Comparison of ENCODE assay signal across 30 cellular contexts in the genomic region with DNA sequence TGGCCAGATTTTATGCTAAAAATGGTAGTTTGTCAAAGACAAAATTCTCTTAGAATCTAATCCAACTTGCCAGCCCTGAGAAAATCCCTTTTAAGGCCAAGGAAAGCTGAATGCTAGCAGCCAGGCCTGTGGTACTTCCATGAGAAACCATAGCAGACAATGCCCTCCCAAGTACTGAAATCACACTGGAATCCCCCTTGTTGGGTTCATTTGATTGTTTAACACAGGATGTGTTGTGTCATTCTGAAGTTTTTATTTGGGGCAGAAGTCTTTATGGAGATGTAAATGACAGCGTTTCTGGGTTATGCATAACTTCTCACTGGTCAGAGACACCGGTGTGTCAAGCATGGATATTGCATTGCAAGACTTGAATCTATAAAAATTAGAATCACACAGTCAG. TPM values are rescaled to one million over a fixed set of nuclear protein-coding genes. Genes with fewer than 3 reads are reported as not detected.
DNase-seq lines count a peak whose midpoint lies in the region; ATAC-seq, FAIRE-seq and TF ChIP-seq lines count a peak whose summit lies in the region.
"Had no signal": no experiment of that assay in that cellular context is flagged by ENCODE, and none has a peak within 500 bp of the region (broad histone marks: within the 10 kb centered on the region; RNA-seq: fewer than 3 reads in every experiment).

No MANE protein-coding gene starts in this region.

- no peak overlapping the region for H3K9ac ChIP-seq in GM12878 (ENCODE audit: control insufficient read depth, insufficient read depth, low read length)
- H3K9ac ChIP-seq: KMS-11 had no signal

- H2AFZ ChIP-seq in GM12878 (ENCODE audit: control insufficient read depth, low read depth, low read length): no peak overlapping the region
- H2AFZ ChIP-seq: hepatocyte had no signal

- no peak for TF ChIP-seq RAD21 in GM12878 (IDR thresholded peaks at IDR 0.05; ENCODE audit: insufficient read depth, low read depth, low read length)

- CTCF ChIA-PET in activated CD8-positive, alpha-beta T cell treated with anti-CD3 and anti-CD28 coated beads for 36 hours (lab: Charles Lee): interaction anchor here (0.8 to 1.2 kb wide), 2 partner anchors 9 to 155 kb away, joined by 3 to 4 read pairs; no protein-coding TSS in a partner anchor
- CTCF ChIA-PET in activated CD8-positive, alpha-beta T cell treated with anti-CD3 and anti-CD28 coated beads, Interleukin-2, amount 10 ng/mL, durations not matched to agents 7 days and 5 days (lab: Charles Lee): no interaction called here
- CTCF ChIA-PET in GM12878 (lab: Yijun Ruan, JAX): interaction anchor here (1.1 to 1.4 kb wide), 2 partner anchors 9 to 39 kb away, joined by 3 to 6 read pairs; no protein-coding TSS in a partner anchor

- WGBS in GM12878 (ENCODE audit: insufficient coverage, insufficient replicate concordance, low lambda C conversion rate, missing lambda C conversion rate): 12% methylated on average over 2 of the region's 2 CpGs

- intact Hi-C loops in activated CD8-positive, alpha-beta T cell treated with anti-CD3 and anti-CD28 coated beads for 36 hours (cut with micrococcal nuclease): no loop called here
- intact Hi-C loops in GM12878 (cut with micrococcal nuclease; ENCODE audit: unreplicated experiment): no loop called here

- peaks cover 23% of the 10 kb centered on the region for H3K4me1 ChIP-seq in GM12878 (ENCODE audit: control insufficient read depth, insufficient read depth, low read length)
- H3K4me1 ChIP-seq: upper lobe of right lung had no signal

- H3K36me3 Mint-ChIP-seq in activated CD8-positive, alpha-beta T cell treated with anti-CD3 and anti-CD28 coated beads for 36 hours (ENCODE audit: low read depth): peaks cover 26% of the 10 kb centered on the region
- peaks cover 48% of the 10 kb centered on the region for H3K36me3 Mint-ChIP-seq in activated CD8-positive, alpha-beta T cell treated with anti-CD3 and anti-CD28 coated beads, Interleukin-2, amount 10 ng/mL, durations not matched to agents 7 days and 5 days (ENCODE audit: low read depth)
- H3K36me3 Mint-ChIP-seq in nephron (ENCODE audit: low read depth): peaks cover 45% of the 10 kb centered on the region

- RAD21 ChIA-PET in GM12878 (lab: Charles Lee; ENCODE audit: unreplicated experiment): interaction anchor here (0.8 kb wide), 1 partner anchor 52 kb away, joined by 3 read pairs; no protein-coding TSS in a partner anchor

- POLR2A ChIA-PET in activated CD8-positive, alpha-beta T cell treated with anti-CD3 and anti-CD28 coated beads for 36 hours (lab: Charles Lee): no interaction called here
- POLR2A ChIA-PET in activated CD8-positive, alpha-beta T cell treated with anti-CD3 and anti-CD28 coated beads, Interleukin-2, amount 10 ng/mL, durations not matched to agents 7 days and 5 days (lab: Charles Lee): no interaction called here
- POLR2A ChIA-PET in GM12878 (lab: Charles Lee): no interaction called here

- SMC1A ChIA-PET in GM12878 (lab: Charles Lee; ENCODE audit: uncharacterized antibody, unreplicated experiment): interaction anchor here (0.8 to 1.2 kb wide), 2 partner anchors 14 to 52 kb away, joined by 3 to 4 read pairs; no protein-coding TSS in a partner anchor

- no peak for FAIRE-seq in GM12878 (lab: Jason Lieb, UNC)
- FAIRE-seq: A204.1 had no signal

- H3K4me2 ChIP-seq in GM12878 (ENCODE audit: control insufficient read depth, insufficient read depth): no peak overlapping the region
- H3K4me2 ChIP-seq: hepatocyte, KMS-11 had no signal

- no peaks in the 10 kb centered on the region for H4K20me1 ChIP-seq in GM12878 (ENCODE audit: control insufficient read depth, insufficient read depth)

- BruUV-seq in GM12878 (replicated peaks; lab: Mats Ljungman, UMichigan): TSS peak; percentile 36

- no peak for TF ChIP-seq EP300 in GM12878 (IDR thresholded peaks at IDR 0.05; ENCODE audit: borderline replicate concordance in 1 of 2, control insufficient read depth in 1 of 2, low read depth in 2 of 2, low read length in 2 of 2)

- in situ Hi-C loops in GM12878 (cut with MboI): no loop called here

- no peaks in the 10 kb centered on the region for H3K79me2 ChIP-seq in GM12878 (ENCODE audit: control insufficient read depth, insufficient read depth, low read length)
- H3K79me2 ChIP-seq: hepatocyte had no signal

- ATAC-seq in activated CD8-positive, alpha-beta T cell treated with anti-CD3 and anti-CD28 coated beads for 36 hours: peak; percentile 38
- no peak for ATAC-seq in activated CD8-positive, alpha-beta T cell treated with anti-CD3 and anti-CD28 coated beads, Interleukin-2, amount 10 ng/mL, durations not matched to agents 7 days and 5 days
- peak; percentile 45 for ATAC-seq in HG02610 (IDR thresholded peaks at IDR 0.05; ENCODE audit: unreplicated experiment)
- ATAC-seq in GM12878: peak; percentile 70
- ATAC-seq: activated CD4-positive, CD25-positive, alpha-beta regulatory T cell treated with anti-CD3 and anti-CD28 coated beads, Interleukin-2, amount 50 U/mL, for 24 hours; stimulated activated naive B cell treated with anti-CD40 and anti-IgM and Interleukin-4, amounts not matched to agents 10 μg/mL and 1 μg/mL and 100 μg/mL, for 72 hours; upper lobe of right lung had no signal

- H3K4me3 ChIP-seq in GM12878: no peak overlapping the region
- H3K4me3 ChIP-seq: hepatocyte, lung, ovary, SK-N-MC, upper lobe of right lung had no signal

- peaks cover 0 to 26% of the 10 kb centered on the region in 2 experiments; a peak in 2 of 4 replicates for H3K36me3 ChIP-seq in GM12878 (ENCODE audit: control insufficient read depth in 2 of 2, insufficient read depth in 2 of 2, low read length in 1 of 2)
- H3K36me3 ChIP-seq: ovary had no signal

- H3K27ac Mint-ChIP-seq in activated CD8-positive, alpha-beta T cell treated with anti-CD3 and anti-CD28 coated beads for 36 hours: peak overlapping the region; percentile 4
- no peak overlapping the region for H3K27ac Mint-ChIP-seq in activated CD8-positive, alpha-beta T cell treated with anti-CD3 and anti-CD28 coated beads, Interleukin-2, amount 10 ng/mL, durations not matched to agents 7 days and 5 days
- H3K27ac Mint-ChIP-seq in nephron: peak overlapping the region; percentile 34 to 79 (median 75)
- H3K27ac Mint-ChIP-seq: HFFc6; stimulated activated naive B cell treated with anti-CD40 and anti-IgM and Interleukin-4, amounts not matched to agents 10 μg/mL and 1 μg/mL and 100 μg/mL, for 72 hours; T-helper 1 cell treated with Interleukin-12 subunit alpha and Interleukin-12 subunit beta and Interleukin-4 antibody, amounts not matched to agents 30 μg/mL and 1 μg/mL, for 36 hours had no signal

- H3K4me3 Mint-ChIP-seq in activated CD8-positive, alpha-beta T cell treated with anti-CD3 and anti-CD28 coated beads for 36 hours: no peak overlapping the region
- H3K4me3 Mint-ChIP-seq in activated CD8-positive, alpha-beta T cell treated with anti-CD3 and anti-CD28 coated beads, Interleukin-2, amount 10 ng/mL, durations not matched to agents 7 days and 5 days: no peak overlapping the region
- no peak overlapping the region for H3K4me3 Mint-ChIP-seq in nephron
- H3K4me3 Mint-ChIP-seq: HFFc6; neural crest cell; stimulated activated naive B cell treated with anti-CD40 and anti-IgM and Interleukin-4, amounts not matched to agents 10 μg/mL and 1 μg/mL and 100 μg/mL, for 72 hours; T-helper 1 cell treated with Interleukin-12 subunit alpha and Interleukin-12 subunit beta and Interleukin-4 antibody, amounts not matched to agents 30 μg/mL and 1 μg/mL, for 36 hours had no signal

- TF ChIP-seq POLR2A in GM12878 (IDR thresholded peaks at IDR 0.05; ENCODE audit: low read depth, low read length): no peak

- H3K27me3 Mint-ChIP-seq in activated CD8-positive, alpha-beta T cell treated with anti-CD3 and anti-CD28 coated beads for 36 hours: no peaks in the 10 kb centered on the region
- no peaks in the 10 kb centered on the region for H3K27me3 Mint-ChIP-seq in activated CD8-positive, alpha-beta T cell treated with anti-CD3 and anti-CD28 coated beads, Interleukin-2, amount 10 ng/mL, durations not matched to agents 7 days and 5 days (ENCODE audit: low read depth)
- no peaks in the 10 kb centered on the region for H3K27me3 Mint-ChIP-seq in nephron (ENCODE audit: low read depth)
- H3K27me3 Mint-ChIP-seq: stimulated activated naive B cell treated with anti-CD40 and anti-IgM and Interleukin-4, amounts not matched to agents 10 μg/mL and 1 μg/mL and 100 μg/mL, for 72 hours had no signal

- peak overlapping the region; percentile 54; the same call in 1 of the 2 replicates for H3K27ac ChIP-seq in GM12878 (ENCODE audit: control insufficient read depth, insufficient read depth)
- H3K27ac ChIP-seq: brain microvascular endothelial cell, hepatocyte, KMS-11, ovary, RWPE1, SK-N-MC, upper lobe of right lung had no signal

- H3K4me1 Mint-ChIP-seq in activated CD8-positive, alpha-beta T cell treated with anti-CD3 and anti-CD28 coated beads for 36 hours (ENCODE audit: low read depth): peaks cover 14% of the 10 kb centered on the region
- peaks cover 11% of the 10 kb centered on the region for H3K4me1 Mint-ChIP-seq in activated CD8-positive, alpha-beta T cell treated with anti-CD3 and anti-CD28 coated beads, Interleukin-2, amount 10 ng/mL, durations not matched to agents 7 days and 5 days (ENCODE audit: low read depth)
- peaks cover 14% of the 10 kb centered on the region for H3K4me1 Mint-ChIP-seq in nephron
- H3K4me1 Mint-ChIP-seq: neural crest cell had no signal

- no peaks in the 10 kb centered on the region for H3K27me3 ChIP-seq in GM12878 (replicated peaks in 1 of 2; ENCODE audit: control insufficient read depth in 2 of 2, insufficient read depth in 2 of 2, low read length in 1 of 2)
- H3K27me3 ChIP-seq: brain microvascular endothelial cell, hepatocyte, ovary, upper lobe of right lung had no signal

- no peak for DNase-seq in activated CD8-positive, alpha-beta T cell treated with anti-CD3 and anti-CD28 coated beads for 36 hours
- DNase-seq in activated CD8-positive, alpha-beta T cell treated with anti-CD3 and anti-CD28 coated beads, Interleukin-2, amount 10 ng/mL, durations not matched to agents 7 days and 5 days: no peak
- DNase-seq in GM12878 (ENCODE audit: low read depth, low spot score) (no peak), SHP77 treated with DMSO at 0.1 percent for 48 hours (lab: John Stamatoyannopoulos, UW) (no peak), SKM-1 treated with dmso at 0.1 percent for 144 hours (lab: John Stamatoyannopoulos, UW; ENCODE audit: unreplicated experiment) (no peak)
- no peak for DNase-seq in activated CD4-positive, alpha-beta T cell treated with anti-CD3 and anti-CD28 coated beads, Interleukin-2, amount 50 U/mL, for 4 hours
- DNase-seq: activated T-cell treated with anti-CD3 and anti-CD28 coated beads, Interleukin-2, amount 50 U/mL, for 1 hour; amniotic stem cell; brain microvascular endothelial cell; DMS79 treated with DMSO at 0.1 percent for 48 hours; GOT3; HFFc6; NCI-H1930; NCI-H510A treated with DMSO at 0.1 percent for 48 hours; ovary; stimulated activated CD4-positive, alpha-beta T cell treated with anti-CD3 and anti-CD28 coated beads, Interleukin-15, amount 100 ng/mL, for 24 hours; stimulated activated naive B cell treated with anti-CD40 and anti-IgM and Interleukin-4, amounts not matched to agents 10 μg/mL and 1 μg/mL and 100 μg/mL, for 72 hours; upper lobe of right lung had no signal

- H3K9me3 ChIP-seq in GM12878 (replicated peaks; ENCODE audit: control insufficient read depth, insufficient read depth, low read length): no peaks in the 10 kb centered on the region
- H3K9me3 ChIP-seq: ovary, upper lobe of right lung had no signal

- TF ChIP-seq CTCF in activated CD8-positive, alpha-beta T cell treated with anti-CD3 and anti-CD28 coated beads for 36 hours (IDR thresholded peaks at IDR 0.05): no peak
- no peak for TF ChIP-seq CTCF in GM12878 (IDR thresholded peaks at IDR 0.05 in 2 of 3, conservative IDR thresholded peaks at IDR 0.05 in 1 of 3; ENCODE audit: control insufficient read depth in 2 of 3, extremely low read depth in 1 of 3, insufficient read depth in 1 of 3, low read depth in 3 of 3, low read length in 3 of 3)
- TF ChIP-seq CTCF in nephron (IDR thresholded peaks at IDR 0.05; ENCODE audit: unreplicated experiment in 3 of 3): no peak

- H3K9me3 Mint-ChIP-seq in activated CD8-positive, alpha-beta T cell treated with anti-CD3 and anti-CD28 coated beads for 36 hours: no peaks in the 10 kb centered on the region
- H3K9me3 Mint-ChIP-seq in activated CD8-positive, alpha-beta T cell treated with anti-CD3 and anti-CD28 coated beads, Interleukin-2, amount 10 ng/mL, durations not matched to agents 7 days and 5 days (ENCODE audit: insufficient read depth): no peaks in the 10 kb centered on the region
- H3K9me3 Mint-ChIP-seq in nephron: no peaks in the 10 kb centered on the region
- H3K9me3 Mint-ChIP-seq: HFFc6; neural crest cell; stimulated activated naive B cell treated with anti-CD40 and anti-IgM and Interleukin-4, amounts not matched to agents 10 μg/mL and 1 μg/mL and 100 μg/mL, for 72 hours; T-helper 1 cell treated with Interleukin-12 subunit alpha and Interleukin-12 subunit beta and Interleukin-4 antibody, amounts not matched to agents 30 μg/mL and 1 μg/mL, for 36 hours had no signal

RNA-seq across cellular contexts. Expression of a gene that starts 6.0 kb away (rescaled TPM):
- total RNA-seq in activated CD8-positive, alpha-beta T cell treated with anti-CD3 and anti-CD28 coated beads for 36 hours: 10 to 100 TPM in 1 of 2 experiments, 1 to 10 TPM in 1; 9.4 to 11.0 TPM
- total RNA-seq in activated CD8-positive, alpha-beta T cell treated with anti-CD3 and anti-CD28 coated beads, Interleukin-2, amount 10 ng/mL, durations not matched to agents 7 days and 5 days: 10 to 100 TPM; 33.3 to 36.9 TPM
- total RNA-seq in GM12878 (2013; cell fraction: nucleolus; rRNA removed): 9.4 and 9.6 TPM in 2 replicates
- total RNA-seq in GM12878 (2014; rRNA removed) (30.9 and 35.8 TPM in 2 replicates), GM12878 (2014; rRNA removed; fragmentation: Illumina TruSeq; extraction: Trizol) (26.3 and 27.4 TPM in 2 replicates), GM12878 (2021) (25.5 and 28.5 TPM in 2 replicates)
- polyA plus RNA-seq in GM12878 (2011; ENCODE audit: low read depth): 17.5 TPM
- polyA plus RNA-seq in GM12878 (2011; rRNA removed) (51.1 and 56.6 TPM in 2 replicates), GM12878 (2014; fragmentation: Illumina TruSeq; extraction: Trizol) (33.6 and 35.5 TPM in 2 replicates), GM12878 (2014; fragmentation: Nextera tagmentation; extraction: Ambion mirVana) (10 to 100 TPM; 12.5 to 20.5 TPM), GM12878 (2014; rRNA removed) (21.7 and 23.9 TPM in 2 replicates), GM12878 (2016; fragmentation: Nextera tagmentation; extraction: Ambion mirVana) (10 to 100 TPM; 44.2 to 50.9 TPM)
- polyA plus RNA-seq in GM12878 (2011; cell fraction: cytosol; rRNA removed): 35.3 and 41.2 TPM in 2 replicates
- polyA plus RNA-seq in GM12878 (2011; cell fraction: nucleus; rRNA removed): 17.4 and 18.8 TPM in 2 replicates
- 19.1 and 21.0 TPM in 2 replicates for polyA plus RNA-seq in GM12878 (2012)
- 24.3 and 31.6 TPM in 2 replicates for polyA minus RNA-seq in GM12878 (2011; rRNA and poly(A)+ RNA removed)
- 12.7 and 22.0 TPM in 2 replicates for polyA minus RNA-seq in GM12878 (2011; cell fraction: cytosol; rRNA and poly(A)+ RNA removed)
- polyA minus RNA-seq in GM12878 (2011; cell fraction: nucleus; rRNA and poly(A)+ RNA removed): 5.2 and 6.2 TPM in 2 replicates

RNA-seq across cellular contexts. Expression of a gene that starts 45.4 kb away (rescaled TPM):
- under 1 TPM; 0.51 to 0.65 TPM for total RNA-seq in activated CD8-positive, alpha-beta T cell treated with anti-CD3 and anti-CD28 coated beads for 36 hours
- total RNA-seq in activated CD8-positive, alpha-beta T cell treated with anti-CD3 and anti-CD28 coated beads, Interleukin-2, amount 10 ng/mL, durations not matched to agents 7 days and 5 days: under 1 TPM; 0.18 to 0.37 TPM
- 1.3 and 1.8 TPM in 2 replicates for total RNA-seq in GM12878 (2013; cell fraction: nucleolus; rRNA removed)
- total RNA-seq in GM12878 (2014; rRNA removed) (0.65 and 0.79 TPM in 2 replicates), GM12878 (2014; rRNA removed; fragmentation: Illumina TruSeq; extraction: Trizol) (0.27 and 0.28 TPM in 2 replicates), GM12878 (2021) (0.77 and 1.3 TPM in 2 replicates)
- 0.75 TPM for polyA plus RNA-seq in GM12878 (2011; ENCODE audit: low read depth)
- polyA plus RNA-seq in GM12878 (2011; rRNA removed) (4.5 and 5.8 TPM in 2 replicates), GM12878 (2014; fragmentation: Illumina TruSeq; extraction: Trizol) (0.44 and 0.54 TPM in 2 replicates), GM12878 (2014; fragmentation: Nextera tagmentation; extraction: Ambion mirVana) (under 1 TPM; 0.23 to 0.49 TPM), GM12878 (2014; rRNA removed) (1.2 TPM in 2 replicates), GM12878 (2016; fragmentation: Nextera tagmentation; extraction: Ambion mirVana) (under 1 TPM; 0.21 to 0.88 TPM)
- polyA plus RNA-seq in GM12878 (2011; cell fraction: cytosol; rRNA removed): 7.2 and 8.2 TPM in 2 replicates
- 2.8 and 4.8 TPM in 2 replicates for polyA plus RNA-seq in GM12878 (2011; cell fraction: nucleus; rRNA removed)
- polyA plus RNA-seq in GM12878 (2012): 1.2 and 1.4 TPM in 2 replicates
- polyA minus RNA-seq in GM12878 (2011; rRNA and poly(A)+ RNA removed): 2.9 and 3.6 TPM in 2 replicates
- 0.94 and 1.6 TPM in 2 replicates for polyA minus RNA-seq in GM12878 (2011; cell fraction: cytosol; rRNA and poly(A)+ RNA removed)
- 1.1 and 1.6 TPM in 2 replicates for polyA minus RNA-seq in GM12878 (2011; cell fraction: nucleus; rRNA and poly(A)+ RNA removed)
- total RNA-seq: fibroblast of lung, HFFc6 had no signal

RNA-seq across cellular contexts. Expression of a gene that starts 53.0 kb away (rescaled TPM):
- total RNA-seq in activated CD8-positive, alpha-beta T cell treated with anti-CD3 and anti-CD28 coated beads for 36 hours: 10 to 100 TPM; 24.5 to 29.4 TPM
- total RNA-seq in activated CD8-positive, alpha-beta T cell treated with anti-CD3 and anti-CD28 coated beads, Interleukin-2, amount 10 ng/mL, durations not matched to agents 7 days and 5 days: 10 to 100 TPM; 30.9 to 35.8 TPM
- total RNA-seq in GM12878 (2013; cell fraction: nucleolus; rRNA removed): 126 and 145 TPM in 2 replicates
- total RNA-seq in GM12878 (2014; rRNA removed) (35.0 and 37.5 TPM in 2 replicates), GM12878 (2014; rRNA removed; fragmentation: Illumina TruSeq; extraction: Trizol) (41.2 and 44.8 TPM in 2 replicates), GM12878 (2021) (38.0 and 40.5 TPM in 2 replicates)
- polyA plus RNA-seq in GM12878 (2011; ENCODE audit: low read depth): 26.3 TPM
- polyA plus RNA-seq in GM12878 (2011; rRNA removed) (47.7 and 50.8 TPM in 2 replicates), GM12878 (2014; fragmentation: Illumina TruSeq; extraction: Trizol) (41.8 and 47.7 TPM in 2 replicates), GM12878 (2014; fragmentation: Nextera tagmentation; extraction: Ambion mirVana) (10 to 100 TPM; 18.5 to 25.1 TPM), GM12878 (2014; rRNA removed) (24.0 and 29.1 TPM in 2 replicates), GM12878 (2016; fragmentation: Nextera tagmentation; extraction: Ambion mirVana) (10 to 100 TPM; 44.8 to 57.0 TPM)
- polyA plus RNA-seq in GM12878 (2011; cell fraction: cytosol; rRNA removed): 28.1 and 32.9 TPM in 2 replicates
- 33.1 and 59.7 TPM in 2 replicates for polyA plus RNA-seq in GM12878 (2011; cell fraction: nucleus; rRNA removed)
- 19.0 and 28.2 TPM in 2 replicates for polyA plus RNA-seq in GM12878 (2012)
- polyA minus RNA-seq in GM12878 (2011; rRNA and poly(A)+ RNA removed): 82.9 and 86.9 TPM in 2 replicates
- 26.6 and 31.1 TPM in 2 replicates for polyA minus RNA-seq in GM12878 (2011; cell fraction: cytosol; rRNA and poly(A)+ RNA removed)
- polyA minus RNA-seq in GM12878 (2011; cell fraction: nucleus; rRNA and poly(A)+ RNA removed): 41.8 and 66.1 TPM in 2 replicates

RNA-seq across cellular contexts. Expression of a gene that starts 53.2 kb away (rescaled TPM):
- 100 to 1,000 TPM; 101 to 103 TPM for total RNA-seq in activated CD8-positive, alpha-beta T cell treated with anti-CD3 and anti-CD28 coated beads for 36 hours
- 100 to 1,000 TPM; 106 to 113 TPM for total RNA-seq in activated CD8-positive, alpha-beta T cell treated with anti-CD3 and anti-CD28 coated beads, Interleukin-2, amount 10 ng/mL, durations not matched to agents 7 days and 5 days
- 80.2 and 90.1 TPM in 2 replicates for total RNA-seq in GM12878 (2013; cell fraction: nucleolus; rRNA removed)
- total RNA-seq in GM12878 (2014; rRNA removed) (67.9 and 82.1 TPM in 2 replicates), GM12878 (2014; rRNA removed; fragmentation: Illumina TruSeq; extraction: Trizol) (146 and 152 TPM in 2 replicates), GM12878 (2021) (101 and 104 TPM in 2 replicates)
- 51.7 TPM for polyA plus RNA-seq in GM12878 (2011; ENCODE audit: low read depth)
- polyA plus RNA-seq in GM12878 (2011; rRNA removed) (114 and 117 TPM in 2 replicates), GM12878 (2014; fragmentation: Illumina TruSeq; extraction: Trizol) (174 and 180 TPM in 2 replicates), GM12878 (2014; fragmentation: Nextera tagmentation; extraction: Ambion mirVana) (10 to 100 TPM; 72.5 to 90.2 TPM), GM12878 (2014; rRNA removed) (94.6 and 106 TPM in 2 replicates), GM12878 (2016; fragmentation: Nextera tagmentation; extraction: Ambion mirVana) (100 to 1,000 TPM; 135 to 143 TPM)
- polyA plus RNA-seq in GM12878 (2011; cell fraction: cytosol; rRNA removed): 134 and 137 TPM in 2 replicates
- 121 and 124 TPM in 2 replicates for polyA plus RNA-seq in GM12878 (2011; cell fraction: nucleus; rRNA removed)
- polyA plus RNA-seq in GM12878 (2012): 70.8 and 73.8 TPM in 2 replicates
- polyA minus RNA-seq in GM12878 (2011; rRNA and poly(A)+ RNA removed): 83.2 and 109 TPM in 2 replicates
- 33.0 and 36.1 TPM in 2 replicates for polyA minus RNA-seq in GM12878 (2011; cell fraction: cytosol; rRNA and poly(A)+ RNA removed)
- 22.6 and 36.0 TPM in 2 replicates for polyA minus RNA-seq in GM12878 (2011; cell fraction: nucleus; rRNA and poly(A)+ RNA removed)
